ENCODE assay signal across 25 cellular contexts in genomic region chr11:71940561-71941219, GRCh38. TPM values are rescaled to one million over a fixed set of nuclear protein-coding genes. Genes with fewer than 3 reads are reported as not detected.
DNase-seq lines count a peak whose midpoint lies in the region; ATAC-seq and TF ChIP-seq lines count a peak whose summit lies in the region.
"Had no signal": no experiment of that assay in that cellular context is flagged by ENCODE, and none has a peak within 500 bp of the region (broad histone marks: within the 10 kb centered on the region; RNA-seq: fewer than 3 reads in every experiment).

No MANE protein-coding gene starts in this region.

- no peak overlapping the region for H3K27ac ChIP-seq in thyroid gland
- H3K27ac ChIP-seq: C4-2B, parathyroid adenoma, uterus had no signal

- H3K9me3 Mint-ChIP-seq in activated CD8-positive, alpha-beta T cell treated with anti-CD3 and anti-CD28 coated beads, Interleukin-2, amount 10 ng/mL, durations not matched to agents 7 days and 5 days (ENCODE audit: insufficient read depth), result no peaks in the 10 kb centered on the region
- H3K9me3 Mint-ChIP-seq: activated naive CD8-positive, alpha-beta T cell treated with anti-CD3 and anti-CD28 coated beads, Interleukin-2, amount 10 ng/mL, durations not matched to agents 7 days and 5 days; central memory CD8-positive, alpha-beta T cell; GM23338; HFFc6; nephron progenitor cell; T-helper 2 cell treated with Interferon-gamma antibody and Interleukin-4, amounts not matched to agents 5 μg/mL and 100 μg/mL, for 36 hours had no signal

- H3K36me3 ChIP-seq in thyroid gland, result no peaks in the 10 kb centered on the region
- H3K36me3 ChIP-seq: uterus had no signal

- CTCF ChIA-PET in activated CD8-positive, alpha-beta T cell treated with anti-CD3 and anti-CD28 coated beads, Interleukin-2, amount 10 ng/mL, durations not matched to agents 7 days and 5 days (lab: Charles Lee), result no interaction called here

- DNase-seq in DMS 273 treated with DMSO at 0.1 percent for 48 hours (lab: John Stamatoyannopoulos, UW) (peak; percentile 13), NCI-H82 (lab: John Stamatoyannopoulos, UW) (peak; percentile 96), fibroblast of mammary gland (ENCODE audit: low read depth) (peak; percentile 23), pons (ENCODE audit: low spot score) (peak; percentile 18), thyroid gland (no peak), islet precursor cell (no peak)
- DNase-seq in activated CD8-positive, alpha-beta T cell treated with anti-CD3 and anti-CD28 coated beads, Interleukin-2, amount 10 ng/mL, durations not matched to agents 7 days and 5 days, result no peak
- DNase-seq: activated CD4-positive, alpha-beta T cell treated with anti-CD3 and anti-CD28 coated beads for 4 hours; activated effector memory CD4-positive, alpha-beta T cell treated with anti-CD3 and anti-CD28 coated beads, Interleukin-2, amount 50 U/mL, for 16 hours; activated naive CD8-positive, alpha-beta T cell treated with anti-CD3 and anti-CD28 coated beads, Interleukin-2, amount 10 ng/mL, durations not matched to agents 7 days and 5 days; activated T-cell treated with anti-CD3 and anti-CD28 coated beads, Interleukin-2, amount 50 U/mL, for 1 hour; HFFc6; IMR-90; NCI-H187; nephron progenitor cell; OCI-M1; stimulated activated naive CD4-positive, alpha-beta T cell treated with Interleukin-2 at 50 U/mL for 16 hours; uterus had no signal

- TF ChIP-seq POLR2A in thyroid gland (IDR thresholded peaks at IDR 0.05), result no peak

- no peak overlapping the region for H3K4me3 Mint-ChIP-seq in activated CD8-positive, alpha-beta T cell treated with anti-CD3 and anti-CD28 coated beads, Interleukin-2, amount 10 ng/mL, durations not matched to agents 7 days and 5 days
- H3K4me3 Mint-ChIP-seq: activated naive CD8-positive, alpha-beta T cell treated with anti-CD3 and anti-CD28 coated beads, Interleukin-2, amount 10 ng/mL, durations not matched to agents 7 days and 5 days; central memory CD8-positive, alpha-beta T cell; GM23338; HFFc6; nephron progenitor cell; T-helper 2 cell treated with Interferon-gamma antibody and Interleukin-4, amounts not matched to agents 5 μg/mL and 100 μg/mL, for 36 hours had no signal

- H3K27me3 Mint-ChIP-seq in activated CD8-positive, alpha-beta T cell treated with anti-CD3 and anti-CD28 coated beads, Interleukin-2, amount 10 ng/mL, durations not matched to agents 7 days and 5 days (ENCODE audit: low read depth), result no peaks in the 10 kb centered on the region
- H3K27me3 Mint-ChIP-seq: activated naive CD8-positive, alpha-beta T cell treated with anti-CD3 and anti-CD28 coated beads, Interleukin-2, amount 10 ng/mL, durations not matched to agents 7 days and 5 days; central memory CD8-positive, alpha-beta T cell had no signal

- 84 to 89% methylated on average over 6 of the region's 6 CpGs for WGBS in thyroid gland, 2 donors

- intact Hi-C loops in thyroid gland (cut with DNase I), result no loop called here

- H3K4me1 Mint-ChIP-seq in activated CD8-positive, alpha-beta T cell treated with anti-CD3 and anti-CD28 coated beads, Interleukin-2, amount 10 ng/mL, durations not matched to agents 7 days and 5 days (ENCODE audit: low read depth), result no peaks in the 10 kb centered on the region

- TF ChIP-seq CTCF in fibroblast of mammary gland (conservative IDR thresholded peaks at IDR 0.05; ENCODE audit: control insufficient read depth, insufficient read depth, low read depth, low read length) (no peak), thyroid gland (IDR thresholded peaks at IDR 0.05) (no peak)

- no peak overlapping the region for H3K4me3 ChIP-seq in fibroblast of mammary gland (ENCODE audit: control insufficient read depth, low read depth, low read length)
- no peak overlapping the region for H3K4me3 ChIP-seq in thyroid gland (replicated peaks in 1 of 3)
- H3K4me3 ChIP-seq: GM23338, uterus had no signal

- H3K9me3 ChIP-seq in thyroid gland, result no peaks in the 10 kb centered on the region
- H3K9me3 ChIP-seq: uterus had no signal

- POLR2A ChIA-PET in activated CD8-positive, alpha-beta T cell treated with anti-CD3 and anti-CD28 coated beads, Interleukin-2, amount 10 ng/mL, durations not matched to agents 7 days and 5 days (lab: Charles Lee), result no interaction called here

- peaks cover 0 to 10% of the 10 kb centered on the region in 2 donors for H3K4me1 ChIP-seq in thyroid gland
- H3K4me1 ChIP-seq: parathyroid adenoma, uterus had no signal

- no peak for ATAC-seq in activated CD8-positive, alpha-beta T cell treated with anti-CD3 and anti-CD28 coated beads, Interleukin-2, amount 10 ng/mL, durations not matched to agents 7 days and 5 days
- no peak for ATAC-seq in HG02610 (IDR thresholded peaks at IDR 0.05; ENCODE audit: unreplicated experiment)
- ATAC-seq: GM23338, sciatic nerve had no signal

- H3K27ac Mint-ChIP-seq in activated CD8-positive, alpha-beta T cell treated with anti-CD3 and anti-CD28 coated beads, Interleukin-2, amount 10 ng/mL, durations not matched to agents 7 days and 5 days, result no peak overlapping the region
- H3K27ac Mint-ChIP-seq: activated naive CD8-positive, alpha-beta T cell treated with anti-CD3 and anti-CD28 coated beads, Interleukin-2, amount 10 ng/mL, durations not matched to agents 7 days and 5 days; GM23338; HFFc6; nephron progenitor cell; T-helper 2 cell treated with Interferon-gamma antibody and Interleukin-4, amounts not matched to agents 5 μg/mL and 100 μg/mL, for 36 hours had no signal

- H3K36me3 Mint-ChIP-seq in activated CD8-positive, alpha-beta T cell treated with anti-CD3 and anti-CD28 coated beads, Interleukin-2, amount 10 ng/mL, durations not matched to agents 7 days and 5 days (ENCODE audit: low read depth), result peaks cover 2% of the 10 kb centered on the region

- H3K27me3 ChIP-seq in thyroid gland, result no peaks in the 10 kb centered on the region
- H3K27me3 ChIP-seq: uterus had no signal

RNA-seq across cellular contexts. Expression of gene RNF121, which starts 11.8 kb away (rescaled TPM):
- total RNA-seq in activated CD8-positive, alpha-beta T cell treated with anti-CD3 and anti-CD28 coated beads, Interleukin-2, amount 10 ng/mL, durations not matched to agents 7 days and 5 days, result 10 to 100 TPM; 24.8 to 29.9 TPM
- total RNA-seq in thyroid gland, result 10 to 100 TPM; 41.9 to 64.4 (median 54.7) TPM

RNA-seq across cellular contexts. Expression of gene XNDC1N, which starts 12.3 kb away (rescaled TPM):
- 10 to 100 TPM; 19.1 to 21.2 TPM for total RNA-seq in activated CD8-positive, alpha-beta T cell treated with anti-CD3 and anti-CD28 coated beads, Interleukin-2, amount 10 ng/mL, durations not matched to agents 7 days and 5 days
- total RNA-seq in thyroid gland, result 10 to 100 TPM; 13.8 to 19.9 (median 16.4) TPM

RNA-seq across cellular contexts. Expression of gene IL18BP, which starts 58.0 kb away (rescaled TPM):
- 10 to 100 TPM; 15.9 to 16.2 TPM for total RNA-seq in activated CD8-positive, alpha-beta T cell treated with anti-CD3 and anti-CD28 coated beads, Interleukin-2, amount 10 ng/mL, durations not matched to agents 7 days and 5 days
- 10 to 100 TPM in 2 of 4 donors, 1 to 10 TPM in 2; 7.6 to 12.1 (median 9.5) TPM for total RNA-seq in thyroid gland

Comparison
In these comparisons a context has a peak if more than half of its experiments do, and no peak if none do; other contexts are left out.
1. DNase-seq: peak in DMS 273 treated with DMSO at 0.1 percent for 48 hours (single experiment), NCI-H82 (single experiment), fibroblast of mammary gland (single experiment) and pons (single experiment); none in activated CD8-positive, alpha-beta T cell treated with anti-CD3 and anti-CD28 coated beads, Interleukin-2, amount 10 ng/mL, durations not matched to agents 7 days and 5 days (single experiment), thyroid gland (0 of 2) and islet precursor cell (single experiment).